ENCODE assay signal across 1 cellular context in genomic region chr7:106283831-106284515, GRCh38.
A peak's percentile ranks its signal among the peaks of the same experiment; 100 is the strongest.
TF ChIP-seq lines count a peak whose summit lies in the region.

No MANE protein-coding gene starts in this region.

TF ChIP-seq in K562, 482 proteins besides CTCF, POLR2A, EP300 and RAD21 (continued from another document and continues in another):
- TF ChIP-seq ZBTB34 (CRISPR knock-in tag; IDR thresholded peaks at IDR 0.05) (no peak), RBFOX2 (IDR thresholded peaks at IDR 0.05; ENCODE audit: low read depth, low read length) (peak; percentile 88), BCLAF1 (IDR thresholded peaks at IDR 0.05; ENCODE audit: borderline replicate concordance in 1 of 2, control insufficient read depth in 1 of 2, low read depth in 2 of 2, low read length in 1 of 2) (no peak), SPI1 (IDR thresholded peaks at IDR 0.05; ENCODE audit: borderline replicate concordance, low read depth, low read length) (no peak), KDM2B (CRISPR knock-in tag; IDR thresholded peaks at IDR 0.05) (peak; percentile 88), ZNF76 (CRISPR knock-in tag; IDR thresholded peaks at IDR 0.05; ENCODE audit: borderline replicate concordance) (peak; percentile 24; the same call in 1 of the 2 replicates), RBM15 (IDR thresholded peaks at IDR 0.05; ENCODE audit: insufficient read depth, low read length) (no peak), RBM22 (IDR thresholded peaks at IDR 0.05; ENCODE audit: low read depth, low read length, poor library complexity, severe bottlenecking) (peak; percentile 78), SUPT5H (IDR thresholded peaks at IDR 0.05) (peak; percentile 47), CBX3 (IDR thresholded peaks at IDR 0.05; ENCODE audit: borderline replicate concordance in 1 of 2, low read length in 2 of 2) (no peak), TCFL5 (CRISPR knock-in tag; conservative IDR thresholded peaks at IDR 0.05) (no peak), NFRKB (IDR thresholded peaks at IDR 0.05; ENCODE audit: low read depth) (0 out of 2 replicates have a peak, but pooled peaks have one; percentile 58), DLX4 (CRISPR knock-in tag; IDR thresholded peaks at IDR 0.05) (no peak), ZNF263 (CRISPR knock-in tag; IDR thresholded peaks at IDR 0.05; ENCODE audit: borderline replicate concordance) (0 out of 2 replicates have a peak, but pooled peaks have one; percentile 20), BRF1 (IDR thresholded peaks at IDR 0.05; ENCODE audit: borderline replicate concordance, extremely low read depth, insufficient read length) (no peak), PREB (CRISPR knock-in tag; IDR thresholded peaks at IDR 0.05) (0 out of 2 replicates have a peak, but pooled peaks have one; percentile 52), EGR1 (conservative IDR thresholded peaks at IDR 0.05) (no peak), FOXA1 (IDR thresholded peaks at IDR 0.05; ENCODE audit: borderline replicate concordance) (no peak), ZNF408 (CRISPR knock-in tag; IDR thresholded peaks at IDR 0.05; ENCODE audit: low read depth) (no peak), SIN3A (IDR thresholded peaks at IDR 0.05; ENCODE audit: borderline replicate concordance in 2 of 2, control insufficient read depth in 1 of 2, low read depth in 2 of 2, low read length in 2 of 2) (peak; percentile 65 to 80; a peak in 2 of 4 replicates), ZNF175 (CRISPR knock-in tag; IDR thresholded peaks at IDR 0.05; ENCODE audit: low read depth) (peak; percentile 70; the same call in 1 of the 2 replicates), HCFC1 (IDR thresholded peaks at IDR 0.05; ENCODE audit: low read depth, low read length) (0 out of 2 replicates have a peak, but pooled peaks have one; percentile 26), TEAD4 (IDR thresholded peaks at IDR 0.05; ENCODE audit: low read length) (0 out of 2 replicates have a peak, but pooled peaks have one; percentile 36), TEAD4 (CRISPR knock-in tag; IDR thresholded peaks at IDR 0.05; ENCODE audit: borderline replicate concordance) (no peak), YBX1 (IDR thresholded peaks at IDR 0.05) (no peak), PTRF (tag; IDR thresholded peaks at IDR 0.05) (no peak), STAT5A (IDR thresholded peaks at IDR 0.05; ENCODE audit: borderline replicate concordance, low read length) (no peak), ZNF217 (CRISPR knock-in tag; IDR thresholded peaks at IDR 0.05) (no peak), NFE2 (IDR thresholded peaks at IDR 0.05; ENCODE audit: low read depth) (no peak), CTBP1 (IDR thresholded peaks at IDR 0.05; ENCODE audit: borderline replicate concordance) (peak; percentile 69), GTF2F1 (IDR thresholded peaks at IDR 0.05; ENCODE audit: low read depth, low read length) (no peak), BMI1 (IDR thresholded peaks at IDR 0.05; ENCODE audit: low read length) (no peak), ZNF778 (CRISPR knock-in tag; IDR thresholded peaks at IDR 0.05) (no peak), SRSF7 (optimal IDR thresholded peaks at IDR 0.05; ENCODE audit: low read depth, low read length) (no peak), IRF1 (CRISPR knock-in tag; IDR thresholded peaks at IDR 0.05; ENCODE audit: borderline replicate concordance) (no peak), GABPB1 (CRISPR knock-in tag; IDR thresholded peaks at IDR 0.05) (no peak), SMAD1 (IDR thresholded peaks at IDR 0.05; ENCODE audit: low read depth, low read length, partially characterized antibody) (peak; percentile 58), PHTF2 (CRISPR knock-in tag; IDR thresholded peaks at IDR 0.05) (no peak), ZSCAN32 (CRISPR knock-in tag; IDR thresholded peaks at IDR 0.05) (peak; percentile 35; the same call in 1 of the 2 replicates), FOXP1 (CRISPR knock-in tag; IDR thresholded peaks at IDR 0.05) (no peak; the same call in 1 of the 2 replicates), XRCC5 (IDR thresholded peaks at IDR 0.05; ENCODE audit: low read depth, low read length) (no peak), JUND (IDR thresholded peaks at IDR 0.05; ENCODE audit: borderline replicate concordance, low read depth, low read length) (no peak), JUND (tag; IDR thresholded peaks at IDR 0.05; ENCODE audit: borderline replicate concordance, low read depth, low read length) (peak; percentile 9; the same call in 1 of the 3 replicates), PML (IDR thresholded peaks at IDR 0.05; ENCODE audit: low read length) (peak; percentile 24; the same call in 1 of the 2 replicates), POLR2G (IDR thresholded peaks at IDR 0.05; ENCODE audit: low read depth, low read length) (no peak), COPS2 (conservative IDR thresholded peaks at IDR 0.05) (no peak), ZNF23 (CRISPR knock-in tag; IDR thresholded peaks at IDR 0.05) (no peak)
- TF ChIP-seq, protein P1, sequence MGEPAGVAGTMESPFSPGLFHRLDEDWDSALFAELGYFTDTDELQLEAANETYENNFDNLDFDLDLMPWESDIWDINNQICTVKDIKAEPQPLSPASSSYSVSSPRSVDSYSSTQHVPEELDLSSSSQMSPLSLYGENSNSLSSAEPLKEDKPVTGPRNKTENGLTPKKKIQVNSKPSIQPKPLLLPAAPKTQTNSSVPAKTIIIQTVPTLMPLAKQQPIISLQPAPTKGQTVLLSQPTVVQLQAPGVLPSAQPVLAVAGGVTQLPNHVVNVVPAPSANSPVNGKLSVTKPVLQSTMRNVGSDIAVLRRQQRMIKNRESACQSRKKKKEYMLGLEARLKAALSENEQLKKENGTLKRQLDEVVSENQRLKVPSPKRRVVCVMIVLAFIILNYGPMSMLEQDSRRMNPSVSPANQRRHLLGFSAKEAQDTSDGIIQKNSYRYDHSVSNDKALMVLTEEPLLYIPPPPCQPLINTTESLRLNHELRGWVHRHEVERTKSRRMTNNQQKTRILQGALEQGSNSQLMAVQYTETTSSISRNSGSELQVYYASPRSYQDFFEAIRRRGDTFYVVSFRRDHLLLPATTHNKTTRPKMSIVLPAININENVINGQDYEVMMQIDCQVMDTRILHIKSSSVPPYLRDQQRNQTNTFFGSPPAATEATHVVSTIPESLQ (CRISPR knock-in tag; IDR thresholded peaks at IDR 0.05): no peak
- TF ChIP-seq, protein P2, sequence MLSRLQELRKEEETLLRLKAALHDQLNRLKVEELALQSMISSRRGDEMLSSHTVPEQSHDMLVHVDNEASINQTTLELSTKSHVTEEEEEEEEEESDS (CRISPR knock-in tag; IDR thresholded peaks at IDR 0.05): no peak
- TF ChIP-seq, protein P3, sequence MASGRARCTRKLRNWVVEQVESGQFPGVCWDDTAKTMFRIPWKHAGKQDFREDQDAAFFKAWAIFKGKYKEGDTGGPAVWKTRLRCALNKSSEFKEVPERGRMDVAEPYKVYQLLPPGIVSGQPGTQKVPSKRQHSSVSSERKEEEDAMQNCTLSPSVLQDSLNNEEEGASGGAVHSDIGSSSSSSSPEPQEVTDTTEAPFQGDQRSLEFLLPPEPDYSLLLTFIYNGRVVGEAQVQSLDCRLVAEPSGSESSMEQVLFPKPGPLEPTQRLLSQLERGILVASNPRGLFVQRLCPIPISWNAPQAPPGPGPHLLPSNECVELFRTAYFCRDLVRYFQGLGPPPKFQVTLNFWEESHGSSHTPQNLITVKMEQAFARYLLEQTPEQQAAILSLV (tag; IDR thresholded peaks at IDR 0.05): 0 out of 2 replicates have a peak, but pooled peaks have one; percentile 5
- TF ChIP-seq, protein P4, sequence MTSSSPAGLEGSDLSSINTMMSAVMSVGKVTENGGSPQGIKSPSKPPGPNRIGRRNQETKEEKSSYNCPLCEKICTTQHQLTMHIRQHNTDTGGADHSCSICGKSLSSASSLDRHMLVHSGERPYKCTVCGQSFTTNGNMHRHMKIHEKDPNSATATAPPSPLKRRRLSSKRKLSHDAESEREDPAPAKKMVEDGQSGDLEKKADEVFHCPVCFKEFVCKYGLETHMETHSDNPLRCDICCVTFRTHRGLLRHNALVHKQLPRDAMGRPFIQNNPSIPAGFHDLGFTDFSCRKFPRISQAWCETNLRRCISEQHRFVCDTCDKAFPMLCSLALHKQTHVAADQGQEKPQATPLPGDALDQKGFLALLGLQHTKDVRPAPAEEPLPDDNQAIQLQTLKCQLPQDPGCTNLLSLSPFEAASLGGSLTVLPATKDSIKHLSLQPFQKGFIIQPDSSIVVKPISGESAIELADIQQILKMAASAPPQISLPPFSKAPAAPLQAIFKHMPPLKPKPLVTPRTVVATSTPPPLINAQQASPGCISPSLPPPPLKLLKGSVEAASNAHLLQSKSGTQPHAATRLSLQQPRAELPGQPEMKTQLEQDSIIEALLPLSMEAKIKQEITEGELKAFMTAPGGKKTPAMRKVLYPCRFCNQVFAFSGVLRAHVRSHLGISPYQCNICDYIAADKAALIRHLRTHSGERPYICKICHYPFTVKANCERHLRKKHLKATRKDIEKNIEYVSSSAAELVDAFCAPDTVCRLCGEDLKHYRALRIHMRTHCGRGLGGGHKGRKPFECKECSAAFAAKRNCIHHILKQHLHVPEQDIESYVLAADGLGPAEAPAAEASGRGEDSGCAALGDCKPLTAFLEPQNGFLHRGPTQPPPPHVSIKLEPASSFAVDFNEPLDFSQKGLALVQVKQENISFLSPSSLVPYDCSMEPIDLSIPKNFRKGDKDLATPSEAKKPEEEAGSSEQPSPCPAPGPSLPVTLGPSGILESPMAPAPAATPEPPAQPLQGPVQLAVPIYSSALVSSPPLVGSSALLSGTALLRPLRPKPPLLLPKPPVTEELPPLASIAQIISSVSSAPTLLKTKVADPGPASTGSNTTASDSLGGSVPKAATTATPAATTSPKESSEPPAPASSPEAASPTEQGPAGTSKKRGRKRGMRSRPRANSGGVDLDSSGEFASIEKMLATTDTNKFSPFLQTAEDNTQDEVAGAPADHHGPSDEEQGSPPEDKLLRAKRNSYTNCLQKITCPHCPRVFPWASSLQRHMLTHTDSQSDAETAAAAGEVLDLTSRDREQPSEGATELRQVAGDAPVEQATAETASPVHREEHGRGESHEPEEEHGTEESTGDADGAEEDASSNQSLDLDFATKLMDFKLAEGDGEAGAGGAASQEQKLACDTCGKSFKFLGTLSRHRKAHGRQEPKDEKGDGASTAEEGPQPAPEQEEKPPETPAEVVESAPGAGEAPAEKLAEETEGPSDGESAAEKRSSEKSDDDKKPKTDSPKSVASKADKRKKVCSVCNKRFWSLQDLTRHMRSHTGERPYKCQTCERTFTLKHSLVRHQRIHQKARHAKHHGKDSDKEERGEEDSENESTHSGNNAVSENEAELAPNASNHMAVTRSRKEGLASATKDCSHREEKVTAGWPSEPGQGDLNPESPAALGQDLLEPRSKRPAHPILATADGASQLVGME (CRISPR knock-in tag; IDR thresholded peaks at IDR 0.05): 0 out of 2 replicates have a peak, but pooled peaks have one; percentile 77
- TF ChIP-seq, protein P5, sequence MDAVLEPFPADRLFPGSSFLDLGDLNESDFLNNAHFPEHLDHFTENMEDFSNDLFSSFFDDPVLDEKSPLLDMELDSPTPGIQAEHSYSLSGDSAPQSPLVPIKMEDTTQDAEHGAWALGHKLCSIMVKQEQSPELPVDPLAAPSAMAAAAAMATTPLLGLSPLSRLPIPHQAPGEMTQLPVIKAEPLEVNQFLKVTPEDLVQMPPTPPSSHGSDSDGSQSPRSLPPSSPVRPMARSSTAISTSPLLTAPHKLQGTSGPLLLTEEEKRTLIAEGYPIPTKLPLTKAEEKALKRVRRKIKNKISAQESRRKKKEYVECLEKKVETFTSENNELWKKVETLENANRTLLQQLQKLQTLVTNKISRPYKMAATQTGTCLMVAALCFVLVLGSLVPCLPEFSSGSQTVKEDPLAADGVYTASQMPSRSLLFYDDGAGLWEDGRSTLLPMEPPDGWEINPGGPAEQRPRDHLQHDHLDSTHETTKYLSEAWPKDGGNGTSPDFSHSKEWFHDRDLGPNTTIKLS (IDR thresholded peaks at IDR 0.05; ENCODE audit: borderline replicate concordance, low read depth): no peak
